Comparison of ENCODE assay signal across 11 cellular contexts in the genomic region with DNA sequence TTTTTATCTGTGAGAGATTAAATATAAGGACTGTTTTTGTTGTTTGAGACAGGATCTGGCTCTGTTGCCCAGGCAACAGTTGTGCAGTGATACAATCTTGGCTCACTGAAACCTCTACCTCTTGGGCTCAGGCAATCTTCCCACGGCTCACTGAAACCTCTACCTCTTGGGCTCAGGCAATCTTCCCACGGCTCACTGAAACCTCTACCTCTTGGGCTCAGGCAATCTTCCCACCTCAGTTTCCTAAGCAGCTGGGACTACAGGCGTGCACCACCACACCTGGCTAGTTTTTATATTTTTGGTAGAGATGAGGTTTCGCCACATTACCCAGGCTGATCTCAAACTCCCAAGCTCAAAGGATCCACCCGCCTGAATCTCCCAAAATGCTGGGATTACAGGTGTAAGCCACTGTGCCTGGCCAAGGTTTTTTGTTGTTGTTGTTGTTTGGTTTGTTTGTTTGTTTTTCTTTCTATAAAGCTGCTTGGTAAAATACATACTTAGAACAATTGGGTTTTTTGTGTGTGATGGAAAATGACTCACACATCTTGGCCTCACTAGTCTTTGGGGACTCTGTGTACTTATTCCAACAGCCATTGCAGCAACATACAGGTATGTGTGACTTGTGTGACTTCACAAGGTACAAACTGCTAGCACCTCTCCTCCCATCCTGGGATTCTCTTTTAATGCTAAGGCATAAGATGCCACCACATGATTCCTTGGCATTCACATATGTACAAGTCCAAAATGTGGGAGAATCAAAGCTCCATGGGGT. TPM values are rescaled to one million over a fixed set of nuclear protein-coding genes. Genes with fewer than 3 reads are reported as not detected.
DNase-seq lines count a peak whose midpoint lies in the region; ATAC-seq, FAIRE-seq and TF ChIP-seq lines count a peak whose summit lies in the region.
"Had no signal": no experiment of that assay in that cellular context is flagged by ENCODE, and none has a peak within 500 bp of the region (broad histone marks: within the 10 kb centered on the region; RNA-seq: fewer than 3 reads in every experiment).

No MANE protein-coding gene starts in this region.

- no peak overlapping the region for H3K27ac Mint-ChIP-seq in T-helper 17 cell
- H3K27ac Mint-ChIP-seq: B cell had no signal

- H3K4me1 Mint-ChIP-seq in T-helper 17 cell: peaks cover 11% of the 10 kb centered on the region

- DNase-seq in AG10803 (ENCODE audit: low read depth): peak; percentile 14
- DNase-seq in T-helper 17 cell: no peak
- no peak for DNase-seq in DMS 273 treated with DMSO at 0.1 percent for 48 hours (lab: John Stamatoyannopoulos, UW)
- DNase-seq in UCSD-AML1 (lab: John Stamatoyannopoulos, UW; ENCODE audit: unreplicated experiment): no peak
- no peak for DNase-seq in SIG-M5 treated with dmso at 0.1 percent for 504 hours (lab: John Stamatoyannopoulos, UW; ENCODE audit: unreplicated experiment)
- DNase-seq in small intestine: no peak
- DNase-seq: activated gamma-delta T cell had no signal

- peaks cover 2% of the 10 kb centered on the region for H3K36me3 Mint-ChIP-seq in T-helper 17 cell (ENCODE audit: low read depth)

- FAIRE-seq in small intestine (lab: Jason Lieb, UNC): no peak

- no peaks in the 10 kb centered on the region for H3K9me3 ChIP-seq in T-helper 17 cell (ENCODE audit: control insufficient read depth, low read length, poor library complexity, severe bottlenecking)
- H3K9me3 ChIP-seq in small intestine (ENCODE audit: control insufficient read depth, low read depth): no peaks in the 10 kb centered on the region
- H3K9me3 ChIP-seq: SJSA1 had no signal

- H3K27ac ChIP-seq in small intestine (ENCODE audit: low read depth in 1 of 2, low read length in 1 of 2): no peak overlapping the region
- H3K27ac ChIP-seq: SJSA1 had no signal

- H3K4me3 Mint-ChIP-seq in T-helper 17 cell: no peak overlapping the region
- H3K4me3 Mint-ChIP-seq: B cell had no signal

- no peak overlapping the region for H3K4me3 ChIP-seq in AG10803 (ENCODE audit: low read length)
- H3K4me3 ChIP-seq in small intestine (ENCODE audit: low read depth in 1 of 2, low read length in 2 of 2): no peak overlapping the region
- H3K4me3 ChIP-seq: SJSA1 had no signal

- ATAC-seq in GM19324 (IDR thresholded peaks at IDR 0.05; ENCODE audit: low FRiP score, unreplicated experiment) (peak; percentile 85), HG02885 (IDR thresholded peaks at IDR 0.05; ENCODE audit: poor library complexity, unreplicated experiment) (peak; percentile 96), T-helper 17 cell (peak; percentile 85)

- TF ChIP-seq CTCF in AG10803 (conservative IDR thresholded peaks at IDR 0.05; ENCODE audit: low read length): no peak

- H3K27me3 ChIP-seq in small intestine (ENCODE audit: control insufficient read depth in 2 of 2, insufficient read depth in 2 of 2, low read length in 2 of 2): no peaks in the 10 kb centered on the region
- H3K27me3 ChIP-seq: SJSA1 had no signal

- 74 to 81% (median 80%) methylated on average over 5 of the region's 5 CpGs for WGBS in small intestine, 3 donors

- H3K27me3 Mint-ChIP-seq in T-helper 17 cell: peaks cover 5% of the 10 kb centered on the region
- H3K27me3 Mint-ChIP-seq: B cell had no signal

- H3K36me3 ChIP-seq in small intestine (ENCODE audit: control insufficient read depth in 2 of 2, insufficient read depth in 2 of 2, low read length in 2 of 2): no peaks in the 10 kb centered on the region
- H3K36me3 ChIP-seq: SJSA1 had no signal

- H3K4me1 ChIP-seq in small intestine (ENCODE audit: control insufficient read depth in 2 of 2, insufficient read depth in 1 of 2, low read depth in 1 of 2, low read length in 1 of 2): no peaks in the 10 kb centered on the region

RNA-seq across cellular contexts. Expression of gene RASA1, which starts 36.5 kb away (rescaled TPM):
- 10 to 100 TPM; 26.3 to 29.1 TPM for total RNA-seq in T-helper 17 cell
- 10 to 100 TPM in 2 of 3 donors, 1 to 10 TPM in 1; 9.5 to 14.3 (median 13.0) TPM for polyA plus RNA-seq in small intestine
